Comparison of ENCODE assay signal across 10 cellular contexts in the genomic region with DNA sequence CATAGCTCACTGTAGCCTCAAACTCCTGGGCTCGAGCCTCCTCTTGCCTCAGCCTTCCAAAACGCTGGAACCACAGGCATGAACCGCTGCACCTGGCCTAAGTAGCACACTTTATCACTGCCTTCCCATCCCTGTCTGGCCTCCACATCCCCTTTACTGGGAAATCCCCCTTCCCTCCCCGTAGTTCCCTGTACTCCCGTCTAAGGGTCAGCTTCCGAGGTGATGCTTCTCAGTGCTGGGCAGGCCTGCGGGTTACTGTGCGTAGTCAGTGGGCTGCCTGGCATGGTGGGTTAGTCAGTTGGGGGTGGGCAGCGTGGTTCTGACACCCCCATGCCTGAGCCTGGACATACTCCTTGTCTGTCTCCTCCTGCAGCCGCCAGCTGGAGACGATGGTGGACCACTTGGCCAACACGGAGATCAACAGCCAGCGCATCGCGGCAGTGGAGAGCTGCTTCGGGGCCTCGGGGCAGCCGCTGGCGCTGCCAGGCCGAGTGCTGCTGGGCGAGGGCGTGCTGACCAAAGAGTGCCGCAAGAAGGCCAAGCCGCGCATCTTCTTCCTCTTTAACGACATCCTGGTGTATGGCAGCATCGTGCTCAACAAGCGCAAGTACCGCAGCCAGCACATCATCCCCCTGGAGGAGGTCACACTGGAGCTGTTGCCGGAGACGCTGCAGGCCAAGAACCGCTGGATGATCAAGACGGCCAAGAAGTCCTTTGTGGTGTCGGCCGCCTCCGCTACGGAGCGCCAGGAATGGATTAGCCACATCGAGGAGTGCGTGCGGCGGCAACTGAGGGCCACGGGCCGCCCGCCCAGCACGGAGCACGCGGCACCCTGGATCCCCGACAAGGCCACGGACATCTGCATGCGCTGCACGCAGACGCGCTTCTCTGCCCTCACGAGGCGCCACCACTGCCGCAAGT. TPM values are rescaled to one million over a fixed set of nuclear protein-coding genes. Genes with fewer than 3 reads are reported as not detected.
DNase-seq lines count a peak whose midpoint lies in the region; ATAC-seq and TF ChIP-seq lines count a peak whose summit lies in the region.
"Had no signal": no experiment of that assay in that cellular context is flagged by ENCODE, and none has a peak within 500 bp of the region (broad histone marks: within the 10 kb centered on the region; RNA-seq: fewer than 3 reads in every experiment).

No MANE protein-coding gene starts in this region.

- H3K9me3 ChIP-seq in BLaER1 treated with 17β-estradiol and CSF1 and Interleukin-3, amounts not matched to agents 10 nM and 100 nM (replicated peaks in 1 of 11) = no peaks in the 10 kb centered on the region
- H3K9me3 ChIP-seq in neuronal stem cell (replicated peaks in 1 of 2; ENCODE audit: control insufficient read depth in 2 of 2, insufficient read depth in 1 of 2, low read depth in 1 of 2, low read length in 2 of 2) (no peaks in the 10 kb centered on the region), endodermal cell (ENCODE audit: control insufficient read depth, low read length) (no peaks in the 10 kb centered on the region)

- H4K91ac ChIP-seq in neuronal stem cell (ENCODE audit: low read depth, low read length, poor library complexity) = no peak overlapping the region

- H3K27ac ChIP-seq in BLaER1 treated with 17β-estradiol and CSF1 and Interleukin-3, amounts not matched to agents 10 nM and 100 nM = peak overlapping the region; percentile 41 to 73 (median 61); a peak in 21 of 22 replicates
- H3K27ac ChIP-seq in neuronal stem cell (replicated peaks; ENCODE audit: low read length) (no peak overlapping the region), endodermal cell (ENCODE audit: low read depth, low read length) (no peak overlapping the region)
- H3K27ac ChIP-seq: epithelial cell of prostate had no signal

- no peak for ATAC-seq in activated naive CD8-positive, alpha-beta T cell treated with anti-CD3 and anti-CD28 coated beads, Interleukin-2, amount 10 ng/mL, durations not matched to agents 7 days and 5 days (ENCODE audit: low read depth)
- ATAC-seq in HG02571 (IDR thresholded peaks at IDR 0.05; ENCODE audit: unreplicated experiment) = no peak
- no peak for ATAC-seq in GM18505 (IDR thresholded peaks at IDR 0.05; ENCODE audit: unreplicated experiment)

- H3K4me1 ChIP-seq in BLaER1 treated with 17β-estradiol and CSF1 and Interleukin-3, amounts not matched to agents 10 nM and 100 nM = peaks cover 74 to 97% (median 85%) of the 10 kb centered on the region in 10 experiments
- H3K4me1 ChIP-seq in neuronal stem cell (ENCODE audit: control insufficient read depth in 2 of 2, insufficient read depth in 1 of 2, low read depth in 1 of 2, low read length in 2 of 2) (peaks cover 2 to 10% of the 10 kb centered on the region in 2 donors), endodermal cell (ENCODE audit: control insufficient read depth, insufficient read depth, low read length) (no peaks in the 10 kb centered on the region)

- DNase-seq in GM12865 (ENCODE audit: low read depth) = no peak
- peak; percentile 28 for DNase-seq in activated naive CD8-positive, alpha-beta T cell treated with anti-CD3 and anti-CD28 coated beads, Interleukin-2, amount 10 ng/mL, durations not matched to agents 7 days and 5 days
- no peak for DNase-seq in neuronal stem cell (ENCODE audit: low spot score)
- DNase-seq in endodermal cell = no peak
- no peak for DNase-seq in Kasumi-1 (lab: John Stamatoyannopoulos, UW)
- DNase-seq: NCI-H187 had no signal

- no peak for TF ChIP-seq CTCF in GM12865 (IDR thresholded peaks at IDR 0.05; ENCODE audit: insufficient read depth, low read depth, low read length, missing control alignments)
- TF ChIP-seq CTCF in endodermal cell (conservative IDR thresholded peaks at IDR 0.05) = no peak

- peak overlapping the region; percentile 23 for H4K8ac ChIP-seq in neuronal stem cell (ENCODE audit: low read depth, low read length)

- H4K20me1 ChIP-seq in BLaER1 treated with 17β-estradiol and CSF1 and Interleukin-3, amounts not matched to agents 10 nM and 100 nM = peaks cover 0 to 95% (median 17%) of the 10 kb centered on the region in 11 experiments; a peak in 12 of 22 replicates

- H3K4ac ChIP-seq in neuronal stem cell (ENCODE audit: low read length) = no peak overlapping the region

- H3K27ac Mint-ChIP-seq in activated naive CD8-positive, alpha-beta T cell treated with anti-CD3 and anti-CD28 coated beads, Interleukin-2, amount 10 ng/mL, durations not matched to agents 7 days and 5 days = peak overlapping the region; percentile 94
- no peak overlapping the region for H3K27ac Mint-ChIP-seq in endodermal cell

- H2BK15ac ChIP-seq in neuronal stem cell (ENCODE audit: low read length) = no peak overlapping the region

- H3K36me3 ChIP-seq in BLaER1 treated with 17β-estradiol and CSF1 and Interleukin-3, amounts not matched to agents 10 nM and 100 nM = peaks cover 0 to 54% (median 20%) of the 10 kb centered on the region in 11 experiments; a peak in 17 of 22 replicates
- H3K36me3 ChIP-seq in neuronal stem cell (replicated peaks in 1 of 2; ENCODE audit: control insufficient read depth in 2 of 2, insufficient read depth in 2 of 2, low read length in 2 of 2) (peaks cover 2 to 8% of the 10 kb centered on the region in 2 donors), endodermal cell (ENCODE audit: control insufficient read depth, insufficient read depth, low read length) (no peaks in the 10 kb centered on the region)

- no peak overlapping the region for H2BK12ac ChIP-seq in neuronal stem cell (ENCODE audit: low read length)

- peak overlapping the region in 7 of 10 experiments; percentile 2 to 55 (median 37); a peak in 8 of 20 replicates for H3K4me3 ChIP-seq in BLaER1 treated with 17β-estradiol and CSF1 and Interleukin-3, amounts not matched to agents 10 nM and 100 nM
- H3K4me3 ChIP-seq in GM12865 (ENCODE audit: low read depth, low read length) = peak overlapping the region; percentile 16
- no peak overlapping the region for H3K4me3 ChIP-seq in neuronal stem cell (ENCODE audit: low read length in 2 of 2)
- no peak overlapping the region for H3K4me3 ChIP-seq in endodermal cell (ENCODE audit: low read length)

- POLR2A ChIA-PET in activated naive CD8-positive, alpha-beta T cell treated with anti-CD3 and anti-CD28 coated beads, Interleukin-2, amount 10 ng/mL, durations not matched to agents 7 days and 5 days (lab: Charles Lee) = interaction anchor here (1.2 to 2.8 kb wide), 5 partner anchors 8 to 67 kb away, joined by 4 to 42 read pairs (median 10); partner anchors contain the start of genes C19orf12, PLEKHF1 and POP4

- H3K4me1 Mint-ChIP-seq in activated naive CD8-positive, alpha-beta T cell treated with anti-CD3 and anti-CD28 coated beads, Interleukin-2, amount 10 ng/mL, durations not matched to agents 7 days and 5 days = peaks cover 59% of the 10 kb centered on the region
- no peaks in the 10 kb centered on the region for H3K4me1 Mint-ChIP-seq in endodermal cell

- no peak overlapping the region for H2AFZ ChIP-seq in neuronal stem cell (ENCODE audit: low read length)

- peaks cover 32% of the 10 kb centered on the region for H3K36me3 Mint-ChIP-seq in activated naive CD8-positive, alpha-beta T cell treated with anti-CD3 and anti-CD28 coated beads, Interleukin-2, amount 10 ng/mL, durations not matched to agents 7 days and 5 days
- no peaks in the 10 kb centered on the region for H3K36me3 Mint-ChIP-seq in endodermal cell (ENCODE audit: low read depth)

- no peak overlapping the region for H2BK120ac ChIP-seq in neuronal stem cell (ENCODE audit: low read depth, low read length)

- H3K9ac ChIP-seq in BLaER1 treated with 17β-estradiol and CSF1 and Interleukin-3, amounts not matched to agents 10 nM and 100 nM = peak overlapping the region; percentile 31 to 65 (median 58); a peak in 19 of 22 replicates
- H3K9ac ChIP-seq in neuronal stem cell (ENCODE audit: low read depth, low read length, poor library complexity) (no peak overlapping the region), endodermal cell (ENCODE audit: extremely low read depth, low read length, poor library complexity, severe bottlenecking) (no peak overlapping the region)

- peak overlapping the region; percentile 82 for H3K14ac ChIP-seq in neuronal stem cell (ENCODE audit: low read length)

- peak overlapping the region; percentile 53 for H2BK5ac ChIP-seq in neuronal stem cell (ENCODE audit: low read length)

- peak overlapping the region; percentile 73 for H3K23ac ChIP-seq in neuronal stem cell (ENCODE audit: low read depth, low read length, poor library complexity)

- H3K18ac ChIP-seq in neuronal stem cell (ENCODE audit: low read length) = peak overlapping the region; percentile 57

- no peaks in the 10 kb centered on the region for H3K27me3 Mint-ChIP-seq in activated naive CD8-positive, alpha-beta T cell treated with anti-CD3 and anti-CD28 coated beads, Interleukin-2, amount 10 ng/mL, durations not matched to agents 7 days and 5 days
- no peaks in the 10 kb centered on the region for H3K27me3 Mint-ChIP-seq in endodermal cell (ENCODE audit: insufficient read depth)

- H3K4me3 Mint-ChIP-seq in activated naive CD8-positive, alpha-beta T cell treated with anti-CD3 and anti-CD28 coated beads, Interleukin-2, amount 10 ng/mL, durations not matched to agents 7 days and 5 days = peak overlapping the region; percentile 78
- H3K4me3 Mint-ChIP-seq in endodermal cell = no peak overlapping the region

- peak overlapping the region; percentile 70 for H2AK5ac ChIP-seq in neuronal stem cell (ENCODE audit: low read depth, low read length)

- no CpG with 5 or more reads among the region's 57 CpGs for WGBS in neuronal stem cell (ENCODE audit: extremely low coverage in 2 of 2, insufficient read length in 2 of 2, insufficient replicate concordance in 1 of 2), 2 donors
- WGBS in endodermal cell (ENCODE audit: insufficient coverage in 1 of 2, insufficient read length in 1 of 2), 2 experiments = 94 to 98% methylated on average over 40 to 57 of the region's 57 CpGs

- peaks cover 0 to 4% (median 0%) of the 10 kb centered on the region in 11 experiments; a peak in 1 of 22 replicates for H3K27me3 ChIP-seq in BLaER1 treated with 17β-estradiol and CSF1 and Interleukin-3, amounts not matched to agents 10 nM and 100 nM
- H3K27me3 ChIP-seq in neuronal stem cell (ENCODE audit: control insufficient read depth in 3 of 3, insufficient read depth in 3 of 3, low read depth in 1 of 3, low read length in 3 of 3) (no peaks in the 10 kb centered on the region), endodermal cell (ENCODE audit: control insufficient read depth, insufficient read depth, low read length, poor library complexity, severe bottlenecking) (no peaks in the 10 kb centered on the region)

- no peak for TF ChIP-seq POLR2A in GM18505 (IDR thresholded peaks at IDR 0.05; ENCODE audit: borderline replicate concordance, extremely low read depth, insufficient read depth, insufficient read length)

- H3K9me3 Mint-ChIP-seq in activated naive CD8-positive, alpha-beta T cell treated with anti-CD3 and anti-CD28 coated beads, Interleukin-2, amount 10 ng/mL, durations not matched to agents 7 days and 5 days = no peaks in the 10 kb centered on the region
- H3K9me3 Mint-ChIP-seq in endodermal cell = no peaks in the 10 kb centered on the region

- H3K79me1 ChIP-seq in neuronal stem cell (ENCODE audit: low read depth, low read length) = no peaks in the 10 kb centered on the region

- H3K4me2 ChIP-seq in BLaER1 treated with 17β-estradiol and CSF1 and Interleukin-3, amounts not matched to agents 10 nM and 100 nM = peak overlapping the region; percentile 88 to 97 (median 95)
- H3K4me2 ChIP-seq in neuronal stem cell (ENCODE audit: insufficient read depth, low read length, poor library complexity, severe bottlenecking) = no peak overlapping the region

RNA-seq across cellular contexts. Expression of gene PLEKHF1, which starts 8.4 kb away (rescaled TPM):
- total RNA-seq in activated naive CD8-positive, alpha-beta T cell treated with anti-CD3 and anti-CD28 coated beads, Interleukin-2, amount 10 ng/mL, durations not matched to agents 7 days and 5 days = 10 to 100 TPM; 33.3 to 35.9 TPM
- 1.0 TPM for polyA plus RNA-seq in neuronal stem cell (2013, experiment 1 of 2)
- polyA plus RNA-seq in neuronal stem cell (2013, experiment 2 of 2) = 0.96 TPM
- 1 to 10 TPM; 2.6 to 2.8 TPM for total RNA-seq in endodermal cell
- polyA plus RNA-seq in endodermal cell (2013, experiment 1 of 2) = 1.1 TPM
- polyA plus RNA-seq in endodermal cell (2013, experiment 2 of 2) = 0.62 TPM

RNA-seq across cellular contexts. Expression of gene C19orf12, which starts 41.4 kb away (rescaled TPM):
- total RNA-seq in activated naive CD8-positive, alpha-beta T cell treated with anti-CD3 and anti-CD28 coated beads, Interleukin-2, amount 10 ng/mL, durations not matched to agents 7 days and 5 days = 10 to 100 TPM; 31.8 to 38.2 TPM
- 20.8 TPM for polyA plus RNA-seq in neuronal stem cell (2013, experiment 1 of 2)
- polyA plus RNA-seq in neuronal stem cell (2013, experiment 2 of 2) = 20.7 TPM
- total RNA-seq in endodermal cell = 10 to 100 TPM; 18.9 to 22.9 TPM
- polyA plus RNA-seq in endodermal cell (2013, experiment 1 of 2) = 24.4 TPM
- polyA plus RNA-seq in endodermal cell (2013, experiment 2 of 2) = 19.4 TPM

Comparison
In these comparisons a context has a peak if more than half of its experiments do, and no peak if none do; other contexts are left out.
1. H3K27ac ChIP-seq: peak in BLaER1 treated with 17β-estradiol and CSF1 and Interleukin-3, amounts not matched to agents 10 nM and 100 nM (11 of 11); none in neuronal stem cell (single experiment) and endodermal cell (single experiment).
2. H3K4me3 ChIP-seq: peak in BLaER1 treated with 17β-estradiol and CSF1 and Interleukin-3, amounts not matched to agents 10 nM and 100 nM (7 of 10) and GM12865 (single experiment); none in neuronal stem cell (0 of 2) and endodermal cell (single experiment).
3. H3K9ac ChIP-seq: peak in BLaER1 treated with 17β-estradiol and CSF1 and Interleukin-3, amounts not matched to agents 10 nM and 100 nM (11 of 11); none in neuronal stem cell (single experiment) and endodermal cell (single experiment).
4. RNA of gene PLEKHF1, which starts 8.4 kb away (total RNA-seq): 33.3 to 35.9 TPM in activated naive CD8-positive, alpha-beta T cell treated with anti-CD3 and anti-CD28 coated beads, Interleukin-2, amount 10 ng/mL, durations not matched to agents 7 days and 5 days; 2.6 to 2.8 TPM in endodermal cell; every median in the first group is over 4 times any median in the second.